8 cellular contexts compared by ENCODE assay signal in the genomic region with DNA sequence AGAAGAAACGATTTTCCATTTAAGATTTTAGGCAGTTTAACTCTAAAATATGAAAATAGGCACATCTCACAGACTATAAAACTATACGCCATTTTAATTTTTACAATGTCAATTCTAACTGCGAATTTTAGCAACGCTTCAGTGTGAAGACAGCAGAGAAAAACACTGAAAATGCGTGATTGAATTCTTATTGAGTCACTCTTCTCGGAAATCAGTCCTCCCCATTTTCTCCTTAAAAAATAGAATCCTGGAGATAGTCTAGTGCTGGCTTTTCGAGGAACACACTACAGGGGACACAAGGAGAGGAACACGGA. TPM values are rescaled to one million over a fixed set of nuclear protein-coding genes. Genes with fewer than 3 reads are reported as not detected.
DNase-seq lines count a peak whose midpoint lies in the region; ATAC-seq, FAIRE-seq and TF ChIP-seq lines count a peak whose summit lies in the region.

No MANE protein-coding gene starts in this region.

- H3K4me3 Mint-ChIP-seq in activated T-cell treated with anti-CD3 and anti-CD28 coated beads, Interleukin-2, amount 50 U/mL, for 4 hours = peak overlapping the region; percentile 95

- H3K4me1 Mint-ChIP-seq in activated T-cell treated with anti-CD3 and anti-CD28 coated beads, Interleukin-2, amount 50 U/mL, for 4 hours (ENCODE audit: low read depth) = peaks cover 36% of the 10 kb centered on the region

- no peaks in the 10 kb centered on the region for H3K27me3 ChIP-seq in ascending aorta
- H3K27me3 ChIP-seq in tibial artery = no peaks in the 10 kb centered on the region

- H3K36me3 Mint-ChIP-seq in activated T-cell treated with anti-CD3 and anti-CD28 coated beads, Interleukin-2, amount 50 U/mL, for 4 hours (ENCODE audit: insufficient read depth) = peaks cover 2% of the 10 kb centered on the region

- H3K4me3 ChIP-seq in ascending aorta = peak overlapping the region; percentile 80 to 96
- peak overlapping the region; percentile 88 for H3K4me3 ChIP-seq in lower leg skin (ENCODE audit: low read depth, poor library complexity, severe bottlenecking)
- peak overlapping the region; percentile 83 to 97 for H3K4me3 ChIP-seq in tibial artery

- H3K27ac ChIP-seq in ascending aorta (peak overlapping the region in 1 of 2 donors; percentile 66), tibial artery (peak overlapping the region; percentile 75 to 79)

- no peak for TF ChIP-seq CTCF in ascending aorta (IDR thresholded peaks at IDR 0.05)
- no peak for TF ChIP-seq CTCF in lower leg skin (IDR thresholded peaks at IDR 0.05)
- no peak for TF ChIP-seq CTCF in tibial artery (IDR thresholded peaks at IDR 0.05)

- H3K4me1 ChIP-seq in ascending aorta = peaks cover 0 to 7% of the 10 kb centered on the region in 2 donors
- peaks cover 0 to 12% (median 5%) of the 10 kb centered on the region in 4 donors for H3K4me1 ChIP-seq in tibial artery

- peak; percentile 6 to 10 for ATAC-seq in activated T-cell treated with anti-CD3 and anti-CD28 coated beads, Interleukin-2, amount 50 U/mL, for 4 hours

- H3K9me3 Mint-ChIP-seq in activated T-cell treated with anti-CD3 and anti-CD28 coated beads, Interleukin-2, amount 50 U/mL, for 4 hours = no peaks in the 10 kb centered on the region

- no peaks in the 10 kb centered on the region for H3K27me3 Mint-ChIP-seq in activated T-cell treated with anti-CD3 and anti-CD28 coated beads, Interleukin-2, amount 50 U/mL, for 4 hours (ENCODE audit: low read depth)

- 4 to 6% methylated on average over 8 of the region's 8 CpGs for WGBS in lower leg skin, 2 donors

- no peak for FAIRE-seq in HTR-8/SVneo (lab: Jason Lieb, UNC)

- no peak for TF ChIP-seq POLR2A in lower leg skin (IDR thresholded peaks at IDR 0.05)

- DNase-seq in activated T-cell treated with anti-CD3 and anti-CD28 coated beads, Interleukin-2, amount 50 U/mL, for 4 hours = no peak
- DNase-seq in activated T-cell treated with anti-CD3 and anti-CD28 coated beads for 4 hours = no peak
- DNase-seq in ascending aorta (ENCODE audit: low spot score in 2 of 2) = no peak
- no peak for DNase-seq in lower leg skin (ENCODE audit: low spot score in 2 of 2)
- DNase-seq in tibial artery = no peak
- no peak for DNase-seq in HTR-8/SVneo (ENCODE audit: insufficient read length, low spot score)
- no peak for DNase-seq in C1 segment of cervical spinal cord (lab: John Stamatoyannopoulos, UW)
- no peak for DNase-seq in ACHN

- intact Hi-C loops in ascending aorta (cut with DNase I) = loop anchor here (1.0 to 10.0 kb wide), 5 partner anchors 136 to 991 kb away; partner anchors contain the start of genes SS18 and ZNF521
- intact Hi-C loops in lower leg skin (cut with DNase I; ENCODE audit: low total_unique reads) = loop anchor here (10.0 kb wide), 1 partner anchor 131 kb away; the partner anchor contains the start of gene SS18
- intact Hi-C loops in tibial artery (cut with DNase I; ENCODE audit: low total_unique reads) = loop anchor here (5.0 kb wide), 1 partner anchor 134 kb away; the partner anchor contains the start of gene SS18

- in situ Hi-C loops in ACHN (cut with HindIII; ENCODE audit: low pct_ligation_motif_present, low pct_unique_long_range_greater_than_20kb, low sequenced_read_pairs) = no loop called here

- H3K9me3 ChIP-seq in ascending aorta (no peaks in the 10 kb centered on the region), tibial artery (no peaks in the 10 kb centered on the region)

- H3K36me3 ChIP-seq in ascending aorta = no peaks in the 10 kb centered on the region
- no peaks in the 10 kb centered on the region for H3K36me3 ChIP-seq in tibial artery

RNA-seq across cellular contexts. Expression of gene TAF4B, which starts 0.4 kb away (rescaled TPM):
- total RNA-seq in activated T-cell treated with anti-CD3 and anti-CD28 coated beads, Interleukin-2, amount 50 U/mL, for 4 hours = 10 to 100 TPM; 22.5 to 27.2 (median 23.0) TPM
- total RNA-seq in ascending aorta (3.0 TPM), lower leg skin (10 to 100 TPM; 12.5 to 23.6 (median 17.1) TPM)
